In the genomic region with DNA sequence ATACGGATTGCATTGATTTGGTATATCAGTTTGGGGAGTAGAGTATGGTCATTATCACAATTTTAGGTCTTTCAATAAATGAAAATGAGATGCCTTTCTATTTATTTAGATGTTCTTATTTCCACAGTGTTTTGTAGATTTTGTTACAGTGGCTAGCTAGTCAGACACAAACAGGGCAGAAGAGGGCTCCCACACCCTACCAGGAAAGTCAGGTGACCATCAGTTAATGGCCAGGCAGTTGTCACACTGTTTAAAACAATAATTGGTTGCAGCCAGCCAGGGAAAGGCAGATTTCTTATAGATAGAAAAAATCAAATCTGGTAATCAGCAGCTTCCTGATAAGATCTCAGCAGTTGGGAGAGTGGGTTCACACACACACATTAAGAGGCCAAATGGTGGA, we compare ENCODE assay signal across 26 cellular contexts. TPM values are rescaled to one million over a fixed set of nuclear protein-coding genes. Genes with fewer than 3 reads are reported as not detected.
"Had no signal": no experiment of that assay in that cellular context is flagged by ENCODE, and none has a peak within 500 bp of the region (broad histone marks: within the 10 kb centered on the region; RNA-seq: fewer than 3 reads in every experiment).

No MANE protein-coding gene starts in this region.

- H2AFZ ChIP-seq: PC-9 had no signal

- H3K4me3 ChIP-seq: PC-9, Peyer's patch, SJSA1, SK-N-MC had no signal

- H3K36me3 ChIP-seq: Peyer's patch, SJSA1 had no signal

- DNase-seq: IMR-90; Karpas-422; KG1; NCI-H1092; NCI-H1105 treated with DMSO at 0.1 percent for 48 hours; NCI-H1417 treated with DMSO at 0.1 percent for 48 hours; NCI-H146; NCI-H1694 treated with DMSO at 0.1 percent for 48 hours; NCI-H1930; NCI-H2081; NCI-H2107; NCI-H2227 treated with DMSO at 0.1 percent for 48 hours; NCI-H524; NCI-H526 treated with DMSO at 0.1 percent for 48 hours; NCI-H748 treated with DMSO at 0.1 percent for 48 hours; NK-92 treated with Interleukin-12 subunit alpha and Interleukin-12 subunit beta, amount 100 ng/mL, for 24 hours; PC-9; Peyer's patch; Right ventricle myocardium superior; SIG-M5 had no signal

- H3K9me3 ChIP-seq: Peyer's patch, SJSA1 had no signal

- H3K27me3 ChIP-seq: Peyer's patch, SJSA1 had no signal

- H3K4me2 ChIP-seq: PC-9 had no signal

- H3K27ac ChIP-seq: PC-9, Peyer's patch, SJSA1, SK-N-MC had no signal

- H3K4me1 ChIP-seq: Peyer's patch, SJSA1 had no signal

RNA-seq across cellular contexts. Expression of gene UGT2B17, which starts 57.2 kb away (rescaled TPM):
- total RNA-seq: HT-29, IMR-90, NCI-H460, OCI-LY7, PC-9, Right ventricle myocardium superior, RPMI7951 had no signal
- polyA plus RNA-seq: IMR-90 had no signal
